2 cellular contexts compared by ENCODE assay signal in the genomic region with DNA sequence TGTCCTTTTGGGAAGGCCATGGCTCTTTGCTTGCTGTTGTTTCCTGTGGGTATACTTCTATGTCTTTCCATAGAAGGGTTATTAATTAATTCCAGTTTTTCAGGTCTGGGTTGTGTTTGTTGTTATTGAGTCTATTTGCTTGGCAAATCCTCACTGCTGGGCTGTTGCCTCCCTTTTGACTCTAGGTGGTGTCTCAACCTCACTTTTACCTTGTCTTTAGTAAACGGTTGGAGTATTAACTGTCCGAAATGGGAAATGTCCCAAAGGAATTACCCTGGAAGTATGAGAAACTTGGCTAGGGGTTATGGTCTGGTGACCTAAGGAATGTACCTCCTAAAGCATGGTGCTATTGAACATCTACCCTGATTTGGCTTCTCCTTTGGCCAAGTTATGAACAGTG.
TF ChIP-seq lines count a peak whose summit lies in the region.

No MANE protein-coding gene starts in this region.

TF ChIP-seq in GM23338, 12 proteins besides CTCF, POLR2A, EP300 and RAD21 (continues in another document):
- TF ChIP-seq REST (IDR thresholded peaks at IDR 0.05; ENCODE audit: unreplicated experiment) (no peak), ZNF331 (CRISPR knock-in tag; IDR thresholded peaks at IDR 0.05; ENCODE audit: low read depth) (no peak), EZH2 (IDR thresholded peaks at IDR 0.05; ENCODE audit: low read depth, unreplicated experiment) (no peak), NANOG (IDR thresholded peaks at IDR 0.05; ENCODE audit: borderline replicate concordance) (no peak), EZH2phosphoT487 (IDR thresholded peaks at IDR 0.05; ENCODE audit: unreplicated experiment) (no peak), STAT1 (IDR thresholded peaks at IDR 0.05; ENCODE audit: unreplicated experiment) (no peak), JUNB (IDR thresholded peaks at IDR 0.05; ENCODE audit: unreplicated experiment) (no peak), ZNF114 (CRISPR knock-in tag; IDR thresholded peaks at IDR 0.05) (no peak)
- TF ChIP-seq, protein P1, sequence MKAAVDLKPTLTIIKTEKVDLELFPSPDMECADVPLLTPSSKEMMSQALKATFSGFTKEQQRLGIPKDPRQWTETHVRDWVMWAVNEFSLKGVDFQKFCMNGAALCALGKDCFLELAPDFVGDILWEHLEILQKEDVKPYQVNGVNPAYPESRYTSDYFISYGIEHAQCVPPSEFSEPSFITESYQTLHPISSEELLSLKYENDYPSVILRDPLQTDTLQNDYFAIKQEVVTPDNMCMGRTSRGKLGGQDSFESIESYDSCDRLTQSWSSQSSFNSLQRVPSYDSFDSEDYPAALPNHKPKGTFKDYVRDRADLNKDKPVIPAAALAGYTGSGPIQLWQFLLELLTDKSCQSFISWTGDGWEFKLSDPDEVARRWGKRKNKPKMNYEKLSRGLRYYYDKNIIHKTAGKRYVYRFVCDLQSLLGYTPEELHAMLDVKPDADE (IDR thresholded peaks at IDR 0.05), result no peak
- TF ChIP-seq, protein P2, sequence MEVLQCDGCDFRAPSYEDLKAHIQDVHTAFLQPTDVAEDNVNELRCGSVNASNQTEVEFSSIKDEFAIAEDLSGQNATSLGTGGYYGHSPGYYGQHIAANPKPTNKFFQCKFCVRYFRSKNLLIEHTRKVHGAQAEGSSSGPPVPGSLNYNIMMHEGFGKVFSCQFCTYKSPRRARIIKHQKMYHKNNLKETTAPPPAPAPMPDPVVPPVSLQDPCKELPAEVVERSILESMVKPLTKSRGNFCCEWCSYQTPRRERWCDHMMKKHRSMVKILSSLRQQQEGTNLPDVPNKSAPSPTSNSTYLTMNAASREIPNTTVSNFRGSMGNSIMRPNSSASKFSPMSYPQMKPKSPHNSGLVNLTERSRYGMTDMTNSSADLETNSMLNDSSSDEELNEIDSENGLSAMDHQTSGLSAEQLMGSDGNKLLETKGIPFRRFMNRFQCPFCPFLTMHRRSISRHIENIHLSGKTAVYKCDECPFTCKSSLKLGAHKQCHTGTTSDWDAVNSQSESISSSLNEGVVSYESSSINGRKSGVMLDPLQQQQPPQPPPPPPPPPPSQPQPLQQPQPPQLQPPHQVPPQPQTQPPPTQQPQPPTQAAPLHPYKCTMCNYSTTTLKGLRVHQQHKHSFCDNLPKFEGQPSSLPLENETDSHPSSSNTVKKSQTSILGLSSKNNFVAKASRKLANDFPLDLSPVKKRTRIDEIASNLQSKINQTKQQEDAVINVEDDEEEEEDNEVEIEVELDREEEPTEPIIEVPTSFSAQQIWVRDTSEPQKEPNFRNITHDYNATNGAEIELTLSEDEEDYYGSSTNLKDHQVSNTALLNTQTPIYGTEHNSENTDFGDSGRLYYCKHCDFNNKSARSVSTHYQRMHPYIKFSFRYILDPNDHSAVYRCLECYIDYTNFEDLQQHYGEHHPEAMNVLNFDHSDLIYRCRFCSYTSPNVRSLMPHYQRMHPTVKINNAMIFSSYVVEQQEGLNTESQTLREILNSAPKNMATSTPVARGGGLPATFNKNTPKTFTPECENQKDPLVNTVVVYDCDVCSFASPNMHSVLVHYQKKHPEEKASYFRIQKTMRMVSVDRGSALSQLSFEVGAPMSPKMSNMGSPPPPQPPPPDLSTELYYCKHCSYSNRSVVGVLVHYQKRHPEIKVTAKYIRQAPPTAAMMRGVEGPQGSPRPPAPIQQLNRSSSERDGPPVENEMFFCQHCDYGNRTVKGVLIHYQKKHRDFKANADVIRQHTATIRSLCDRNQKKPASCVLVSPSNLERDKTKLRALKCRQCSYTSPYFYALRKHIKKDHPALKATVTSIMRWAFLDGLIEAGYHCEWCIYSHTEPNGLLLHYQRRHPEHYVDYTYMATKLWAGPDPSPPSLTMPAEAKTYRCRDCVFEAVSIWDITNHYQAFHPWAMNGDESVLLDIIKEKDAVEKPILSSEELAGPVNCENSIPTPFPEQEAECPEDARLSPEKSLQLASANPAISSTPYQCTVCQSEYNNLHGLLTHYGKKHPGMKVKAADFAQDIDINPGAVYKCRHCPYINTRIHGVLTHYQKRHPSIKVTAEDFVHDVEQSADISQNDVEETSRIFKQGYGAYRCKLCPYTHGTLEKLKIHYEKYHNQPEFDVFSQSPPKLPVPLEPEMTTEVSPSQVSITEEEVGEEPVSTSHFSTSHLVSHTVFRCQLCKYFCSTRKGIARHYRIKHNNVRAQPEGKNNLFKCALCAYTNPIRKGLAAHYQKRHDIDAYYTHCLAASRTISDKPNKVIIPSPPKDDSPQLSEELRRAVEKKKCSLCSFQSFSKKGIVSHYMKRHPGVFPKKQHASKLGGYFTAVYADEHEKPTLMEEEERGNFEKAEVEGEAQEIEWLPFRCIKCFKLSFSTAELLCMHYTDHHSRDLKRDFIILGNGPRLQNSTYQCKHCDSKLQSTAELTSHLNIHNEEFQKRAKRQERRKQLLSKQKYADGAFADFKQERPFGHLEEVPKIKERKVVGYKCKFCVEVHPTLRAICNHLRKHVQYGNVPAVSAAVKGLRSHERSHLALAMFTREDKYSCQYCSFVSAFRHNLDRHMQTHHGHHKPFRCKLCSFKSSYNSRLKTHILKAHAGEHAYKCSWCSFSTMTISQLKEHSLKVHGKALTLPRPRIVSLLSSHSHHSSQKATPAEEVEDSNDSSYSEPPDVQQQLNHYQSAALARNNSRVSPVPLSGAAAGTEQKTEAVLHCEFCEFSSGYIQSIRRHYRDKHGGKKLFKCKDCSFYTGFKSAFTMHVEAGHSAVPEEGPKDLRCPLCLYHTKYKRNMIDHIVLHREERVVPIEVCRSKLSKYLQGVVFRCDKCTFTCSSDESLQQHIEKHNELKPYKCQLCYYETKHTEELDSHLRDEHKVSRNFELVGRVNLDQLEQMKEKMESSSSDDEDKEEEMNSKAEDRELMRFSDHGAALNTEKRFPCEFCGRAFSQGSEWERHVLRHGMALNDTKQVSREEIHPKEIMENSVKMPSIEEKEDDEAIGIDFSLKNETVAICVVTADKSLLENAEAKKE (CRISPR knock-in tag; IDR thresholded peaks at IDR 0.05), result no peak

TF ChIP-seq in liver, 16 proteins besides CTCF, POLR2A, EP300 and RAD21:
- TF ChIP-seq TAF1 (conservative IDR thresholded peaks at IDR 0.05), result no peak
- TF ChIP-seq, protein P3, sequence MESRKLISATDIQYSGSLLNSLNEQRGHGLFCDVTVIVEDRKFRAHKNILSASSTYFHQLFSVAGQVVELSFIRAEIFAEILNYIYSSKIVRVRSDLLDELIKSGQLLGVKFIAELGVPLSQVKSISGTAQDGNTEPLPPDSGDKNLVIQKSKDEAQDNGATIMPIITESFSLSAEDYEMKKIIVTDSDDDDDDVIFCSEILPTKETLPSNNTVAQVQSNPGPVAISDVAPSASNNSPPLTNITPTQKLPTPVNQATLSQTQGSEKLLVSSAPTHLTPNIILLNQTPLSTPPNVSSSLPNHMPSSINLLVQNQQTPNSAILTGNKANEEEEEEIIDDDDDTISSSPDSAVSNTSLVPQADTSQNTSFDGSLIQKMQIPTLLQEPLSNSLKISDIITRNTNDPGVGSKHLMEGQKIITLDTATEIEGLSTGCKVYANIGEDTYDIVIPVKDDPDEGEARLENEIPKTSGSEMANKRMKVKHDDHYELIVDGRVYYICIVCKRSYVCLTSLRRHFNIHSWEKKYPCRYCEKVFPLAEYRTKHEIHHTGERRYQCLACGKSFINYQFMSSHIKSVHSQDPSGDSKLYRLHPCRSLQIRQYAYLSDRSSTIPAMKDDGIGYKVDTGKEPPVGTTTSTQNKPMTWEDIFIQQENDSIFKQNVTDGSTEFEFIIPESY (IDR thresholded peaks at IDR 0.05), result no peak
- TF ChIP-seq YY1 (IDR thresholded peaks at IDR 0.05), result no peak
- no peak for TF ChIP-seq FOXA1 (IDR thresholded peaks at IDR 0.05)
- TF ChIP-seq JUND (IDR thresholded peaks at IDR 0.05), result no peak
- TF ChIP-seq RXRA (IDR thresholded peaks at IDR 0.05), result no peak
- TF ChIP-seq HNF4A (conservative IDR thresholded peaks at IDR 0.05), result no peak
- TF ChIP-seq NR2F2 (IDR thresholded peaks at IDR 0.05), result no peak
- TF ChIP-seq FOXA2 (IDR thresholded peaks at IDR 0.05), result no peak
- TF ChIP-seq REST (IDR thresholded peaks at IDR 0.05), result no peak
- TF ChIP-seq, protein P4, sequence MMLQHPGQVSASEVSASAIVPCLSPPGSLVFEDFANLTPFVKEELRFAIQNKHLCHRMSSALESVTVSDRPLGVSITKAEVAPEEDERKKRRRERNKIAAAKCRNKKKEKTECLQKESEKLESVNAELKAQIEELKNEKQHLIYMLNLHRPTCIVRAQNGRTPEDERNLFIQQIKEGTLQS (IDR thresholded peaks at IDR 0.05), result no peak
- no peak for TF ChIP-seq EGR1 (IDR thresholded peaks at IDR 0.05; ENCODE audit: low read depth in 2 of 2)
- no peak for TF ChIP-seq SP1 (IDR thresholded peaks at IDR 0.05)
- no peak for TF ChIP-seq GABPA (IDR thresholded peaks at IDR 0.05 in 1 of 2, conservative IDR thresholded peaks at IDR 0.05 in 1 of 2)
- TF ChIP-seq, protein P5, sequence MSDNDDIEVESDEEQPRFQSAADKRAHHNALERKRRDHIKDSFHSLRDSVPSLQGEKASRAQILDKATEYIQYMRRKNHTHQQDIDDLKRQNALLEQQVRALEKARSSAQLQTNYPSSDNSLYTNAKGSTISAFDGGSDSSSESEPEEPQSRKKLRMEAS (IDR thresholded peaks at IDR 0.05), result no peak
- no peak for TF ChIP-seq HNF4G (IDR thresholded peaks at IDR 0.05)
